Comparison of ENCODE assay signal across 21 cellular contexts in genomic region chr4:53529025-53529424, GRCh38.
DNase-seq lines count a peak whose midpoint lies in the region; ATAC-seq, FAIRE-seq and TF ChIP-seq lines count a peak whose summit lies in the region.
"Had no signal": no experiment of that assay in that cellular context is flagged by ENCODE, and none has a peak within 500 bp of the region (broad histone marks: within the 10 kb centered on the region; RNA-seq: fewer than 3 reads in every experiment).

No MANE protein-coding gene starts in this region.

- BruUV-seq in IMR-90 (replicated peaks; lab: Mats Ljungman, UMichigan): no TSS peak

- POLR2A ChIA-PET in IMR-90 (lab: Charles Lee; ENCODE audit: unreplicated experiment) (no interaction called here), H1 (lab: Charles Lee; ENCODE audit: partially characterized antibody) (interaction anchor here (2.2 kb wide), 1 partner anchor 9 kb away, joined by 5 read pairs; no protein-coding TSS in a partner anchor)

- H3K14ac ChIP-seq in IMR-90 (replicated peaks; ENCODE audit: low read depth, low read length) (peak overlapping the region; percentile 85; the same call in 1 of the 2 replicates), H1 (ENCODE audit: insufficient read length) (no peak overlapping the region)

- H2BK20ac ChIP-seq in IMR-90 (ENCODE audit: low read depth, low read length): peak overlapping the region; percentile 95
- no peak overlapping the region for H2BK20ac ChIP-seq in H1 (ENCODE audit: low read length)

- no peak for TF ChIP-seq EP300 in H1 (IDR thresholded peaks at IDR 0.05; ENCODE audit: borderline replicate concordance in 1 of 2, low read depth in 2 of 2, low read length in 2 of 2)

- H3K9ac ChIP-seq in IMR-90 (ENCODE audit: low read depth, low read length) (no peak overlapping the region), H1 (replicated peaks in 1 of 4; ENCODE audit: extremely low read depth in 1 of 4, low read depth in 3 of 4, low read length in 3 of 4) (no peak overlapping the region), mesendoderm (ENCODE audit: low read length) (no peak overlapping the region)
- H3K9ac ChIP-seq: GM23248 had no signal

- H2BK12ac ChIP-seq in H1 (ENCODE audit: low read depth, low read length): 0 out of 2 replicates have a peak overlapping the region, but pooled peaks have one; percentile 55

- peak overlapping the region in 1 of 2 experiments; percentile 25; a peak in 1 of 4 replicates for H4K8ac ChIP-seq in IMR-90 (ENCODE audit: low read depth in 2 of 2, low read length in 2 of 2)
- H4K8ac ChIP-seq in H1 (ENCODE audit: extremely low read depth, insufficient read depth, low read length): no peak overlapping the region
- H4K8ac ChIP-seq in mesendoderm (ENCODE audit: low read depth, low read length): no peak overlapping the region

- no peaks in the 10 kb centered on the region for H3K36me3 ChIP-seq in IMR-90 (ENCODE audit: control insufficient read depth, insufficient read depth, low read length)
- no peaks in the 10 kb centered on the region for H3K36me3 ChIP-seq in H1 (ENCODE audit: control insufficient read depth in 2 of 4, insufficient read depth in 4 of 4, low read length in 3 of 4)
- no peaks in the 10 kb centered on the region for H3K36me3 ChIP-seq in mesendoderm (ENCODE audit: control insufficient read depth, insufficient read depth, low read length)
- H3K36me3 ChIP-seq in vagina: no peaks in the 10 kb centered on the region
- H3K36me3 ChIP-seq in lower lobe of right lung: no peaks in the 10 kb centered on the region

- H4K91ac ChIP-seq in IMR-90 (ENCODE audit: insufficient read depth, low read depth, low read length) (peak overlapping the region; percentile 38), H1 (replicated peaks; ENCODE audit: insufficient read length, low read length) (no peak overlapping the region)

- H2BK5ac ChIP-seq in IMR-90 (ENCODE audit: low read depth, low read length, poor library complexity, severe bottlenecking) (no peak overlapping the region), H1 (ENCODE audit: low read depth, low read length) (no peak overlapping the region), mesendoderm (ENCODE audit: low read length) (no peak overlapping the region)

- no peak overlapping the region for H3K56ac ChIP-seq in IMR-90 (ENCODE audit: extremely low read depth, insufficient read depth, low read length)
- no peak overlapping the region for H3K56ac ChIP-seq in H1 (replicated peaks; ENCODE audit: insufficient read length, low read depth, low read length)
- no peak overlapping the region for H3K56ac ChIP-seq in mesendoderm (ENCODE audit: low read length)

- FAIRE-seq in H1 (lab: Jason Lieb, UNC): no peak
- FAIRE-seq: D721Med, GM12891, GM18507 had no signal

- no peak overlapping the region for H2AK9ac ChIP-seq in IMR-90 (replicated peaks; ENCODE audit: low read depth, low read length, poor library complexity)

- WGBS in IMR-90 (ENCODE audit: extremely low coverage in 2 of 2, insufficient read length in 1 of 2), 2 experiments: no CpG with 5 or more reads among the region's 3 CpGs
- 90% methylated on average over 3 of the region's 3 CpGs; no CpG with 5 or more reads in 1 of the 2 experiments for WGBS in H1 (ENCODE audit: extremely low coverage in 1 of 2, insufficient coverage in 1 of 2, insufficient read length in 1 of 2, insufficient replicate concordance in 2 of 2, low coverage in 1 of 2, low lambda C conversion rate in 2 of 2, missing lambda C conversion rate in 1 of 2), 2 experiments
- no CpG with 5 or more reads among the region's 3 CpGs for WGBS in mesendoderm (ENCODE audit: extremely low coverage, insufficient coverage, low lambda C conversion rate)

- DNase-seq in IMR-90 (no peak), H1 (ENCODE audit: low read depth in 1 of 2, low spot score in 2 of 2) (no peak), mesendoderm (peak; percentile 33), vagina (ENCODE audit: extremely low spot score in 2 of 2) (no peak), pons (ENCODE audit: low spot score) (no peak), lower lobe of right lung (no peak), CD1c-positive myeloid dendritic cell (ENCODE audit: extremely low spot score) (no peak)
- DNase-seq: CD4-positive, alpha-beta T cell; CD8-positive, alpha-beta memory T cell; DMS 273 treated with DMSO at 0.1 percent for 48 hours; DMS79; EL; GF-D8; GM23248; H9; HFFc6 had no signal

- H2BK120ac ChIP-seq in IMR-90 (ENCODE audit: low read depth, low read length) (peak overlapping the region; percentile 85; the same call in 1 of the 2 replicates), H1 (replicated peaks; ENCODE audit: low read depth, low read length) (no peak overlapping the region), mesendoderm (ENCODE audit: low read depth, low read length) (no peak overlapping the region)

- no peaks in the 10 kb centered on the region for H3K79me2 ChIP-seq in H1 (ENCODE audit: control insufficient read depth in 1 of 2, insufficient read depth in 2 of 2, low read length in 2 of 2)
- H3K79me2 ChIP-seq in mesendoderm (ENCODE audit: control insufficient read depth, insufficient read depth, low read length): no peaks in the 10 kb centered on the region

- intact Hi-C loops in IMR-90 (cut with micrococcal nuclease): no loop called here
- intact Hi-C loops in vagina (cut with DNase I): no loop called here
- intact Hi-C loops in lower lobe of right lung (cut with DNase I): no loop called here

- no peak for TF ChIP-seq RAD21 in IMR-90 (IDR thresholded peaks at IDR 0.05; ENCODE audit: low read length)
- no peak for TF ChIP-seq RAD21 in H1 (IDR thresholded peaks at IDR 0.05 in 1 of 2, conservative IDR thresholded peaks at IDR 0.05 in 1 of 2; ENCODE audit: low read depth in 2 of 2, low read length in 2 of 2)

- H3K4me2 ChIP-seq in IMR-90 (ENCODE audit: low read depth, low read length) (no peak overlapping the region), H1 (ENCODE audit: insufficient read depth in 1 of 2, low read depth in 2 of 2, low read length in 2 of 2) (no peak overlapping the region), mesendoderm (ENCODE audit: low read length) (no peak overlapping the region)

- H3K27me3 ChIP-seq in IMR-90 (ENCODE audit: control insufficient read depth, insufficient read depth, low read length) (no peaks in the 10 kb centered on the region), H1 (replicated peaks in 1 of 4; ENCODE audit: control insufficient read depth in 3 of 4, extremely low read depth in 1 of 4, insufficient read depth in 3 of 4, low read length in 3 of 4) (no peaks in the 10 kb centered on the region), mesendoderm (ENCODE audit: insufficient read depth, low read length, poor library complexity) (no peaks in the 10 kb centered on the region), vagina (no peaks in the 10 kb centered on the region), lower lobe of right lung (ENCODE audit: low read depth) (no peaks in the 10 kb centered on the region)

- H3K4me3 ChIP-seq in IMR-90 (ENCODE audit: insufficient read depth, low read depth, low read length) (no peak overlapping the region), H1 (ENCODE audit: extremely low read depth in 1 of 4, insufficient read depth in 2 of 4, low read depth in 3 of 4, low read length in 4 of 4) (no peak overlapping the region), mesendoderm (ENCODE audit: low read length) (no peak overlapping the region), vagina (no peak overlapping the region), lower lobe of right lung (no peak overlapping the region)
- H3K4me3 ChIP-seq: GM23248 had no signal

- dilution Hi-C loops in IMR-90 (cut with HindIII; ENCODE audit: low sequenced_read_pairs, unreplicated experiment): no loop called here

- in situ Hi-C loops in IMR-90 (cut with MboI; ENCODE audit: low sequenced_read_pairs): no loop called here

- CTCF ChIA-PET in IMR-90 (lab: Yijun Ruan, JAX): no interaction called here
- CTCF ChIA-PET in H1 (lab: Charles Lee; ENCODE audit: partially characterized antibody): interaction anchor here (0.6 to 1.4 kb wide), 4 partner anchors 11 to 396 kb away, joined by 3 to 4 read pairs (median 4); no protein-coding TSS in a partner anchor

- H2BK15ac ChIP-seq in IMR-90 (ENCODE audit: low read depth, low read length) (peak overlapping the region; percentile 80; the same call in 2 of the 3 replicates), H1 (ENCODE audit: low read length) (no peak overlapping the region), mesendoderm (replicated peaks; ENCODE audit: low read depth) (no peak overlapping the region)

- no peaks in the 10 kb centered on the region; the same call in 1 of the 2 replicates for H3K23me2 ChIP-seq in H1 (ENCODE audit: low read depth, low read length)

- H3K9me1 ChIP-seq in IMR-90 (ENCODE audit: insufficient read depth, low read length): peaks cover 15% of the 10 kb centered on the region

- H3K79me1 ChIP-seq in IMR-90 (ENCODE audit: low read depth in 1 of 2, low read length in 2 of 2) (no peaks in the 10 kb centered on the region), H1 (ENCODE audit: low read depth, low read length) (no peaks in the 10 kb centered on the region), mesendoderm (ENCODE audit: low read length) (no peaks in the 10 kb centered on the region)

- no peak overlapping the region for H2AFZ ChIP-seq in IMR-90 (replicated peaks; ENCODE audit: low read length, poor library complexity)
- no peak overlapping the region for H2AFZ ChIP-seq in H1 (ENCODE audit: low read length)
- H2AFZ ChIP-seq: GM23248 had no signal

- H2AK5ac ChIP-seq in IMR-90 (ENCODE audit: low read depth, low read length) (peak overlapping the region; percentile 92; the same call in 1 of the 2 replicates), H1 (ENCODE audit: low read depth, low read length) (peak overlapping the region; percentile 92; the same call in 1 of the 2 replicates), mesendoderm (ENCODE audit: low read length) (no peak overlapping the region)

- no peaks in the 10 kb centered on the region for H4K20me1 ChIP-seq in IMR-90 (ENCODE audit: insufficient read depth, low read length)
- H4K20me1 ChIP-seq in H1 (replicated peaks in 1 of 2; ENCODE audit: control insufficient read depth in 1 of 2, insufficient read depth in 2 of 2, low read length in 2 of 2): no peaks in the 10 kb centered on the region

- H3K4me1 ChIP-seq in IMR-90 (ENCODE audit: control insufficient read depth, insufficient read depth, low read length) (peaks cover 21% of the 10 kb centered on the region), H1 (replicated peaks in 1 of 4; ENCODE audit: control insufficient read depth in 3 of 4, insufficient read depth in 4 of 4, low read length in 3 of 4) (peaks cover 0 to 9% (median 5%) of the 10 kb centered on the region in 4 experiments; a peak in 4 of 7 replicates), mesendoderm (ENCODE audit: control insufficient read depth, low read depth, low read length) (peaks cover 22% of the 10 kb centered on the region), vagina (no peaks in the 10 kb centered on the region), lower lobe of right lung (no peaks in the 10 kb centered on the region)

- H3K9me3 ChIP-seq in IMR-90 (ENCODE audit: control insufficient read depth, insufficient read depth, low read length) (no peaks in the 10 kb centered on the region), H1 (ENCODE audit: insufficient read depth in 2 of 2, low read depth in 1 of 2, low read length in 1 of 2) (no peaks in the 10 kb centered on the region), vagina (no peaks in the 10 kb centered on the region), lower lobe of right lung (no peaks in the 10 kb centered on the region)

- TF ChIP-seq POLR2A in IMR-90 (IDR thresholded peaks at IDR 0.05; ENCODE audit: low read depth, low read length) (no peak), H1 (IDR thresholded peaks at IDR 0.05; ENCODE audit: control extremely low read depth in 1 of 2, low read depth in 2 of 2, low read length in 2 of 2) (no peak), vagina (IDR thresholded peaks at IDR 0.05) (no peak)

- H3K27ac ChIP-seq in IMR-90 (ENCODE audit: insufficient read depth, low read length) (no peak overlapping the region), H1 (ENCODE audit: low read depth, low read length) (no peak overlapping the region), mesendoderm (ENCODE audit: low read depth, low read length) (no peak overlapping the region), vagina (no peak overlapping the region), lower lobe of right lung (no peak overlapping the region)
- H3K27ac ChIP-seq: C4-2B, GM23248 had no signal

- H4K5ac ChIP-seq in IMR-90 (ENCODE audit: low read depth, low read length): 0 out of 2 replicates have a peak overlapping the region, but pooled peaks have one; percentile 31
- H4K5ac ChIP-seq in H1 (ENCODE audit: insufficient read length, low read depth, low read length): no peak overlapping the region
- no peak overlapping the region for H4K5ac ChIP-seq in mesendoderm (ENCODE audit: low read length)

- ATAC-seq in IMR-90 (ENCODE audit: low read depth): no peak
- no peak for ATAC-seq in lower lobe of right lung
- ATAC-seq: HCT116 had no signal

- peak overlapping the region; percentile 83; the same call in 1 of the 2 replicates for H3K23ac ChIP-seq in IMR-90 (ENCODE audit: low read depth, low read length)
- no peak overlapping the region for H3K23ac ChIP-seq in H1 (ENCODE audit: insufficient read length)
- no peak overlapping the region for H3K23ac ChIP-seq in mesendoderm (ENCODE audit: low read length)

- TF ChIP-seq CTCF in IMR-90 (conservative IDR thresholded peaks at IDR 0.05; ENCODE audit: low read depth, low read length) (no peak), H1 (IDR thresholded peaks at IDR 0.05; ENCODE audit: control extremely low read depth in 1 of 3, insufficient read depth in 1 of 3, low read depth in 1 of 3, low read length in 3 of 3) (no peak), vagina (IDR thresholded peaks at IDR 0.05) (no peak), lower lobe of right lung (IDR thresholded peaks at IDR 0.05) (no peak)

- H3K4ac ChIP-seq in IMR-90 (ENCODE audit: low read depth, low read length) (0 out of 2 replicates have a peak overlapping the region, but pooled peaks have one; percentile 58), H1 (replicated peaks; ENCODE audit: insufficient read length, low read depth, low read length) (no peak overlapping the region), mesendoderm (ENCODE audit: low read depth, low read length) (no peak overlapping the region)

- H3K18ac ChIP-seq in IMR-90 (ENCODE audit: low read depth, low read length) (no peak overlapping the region), H1 (ENCODE audit: extremely low read depth, low read length) (no peak overlapping the region), mesendoderm (ENCODE audit: low read length) (peak overlapping the region; percentile 5)
